23 cellular contexts compared by ENCODE assay signal in the genomic region with DNA sequence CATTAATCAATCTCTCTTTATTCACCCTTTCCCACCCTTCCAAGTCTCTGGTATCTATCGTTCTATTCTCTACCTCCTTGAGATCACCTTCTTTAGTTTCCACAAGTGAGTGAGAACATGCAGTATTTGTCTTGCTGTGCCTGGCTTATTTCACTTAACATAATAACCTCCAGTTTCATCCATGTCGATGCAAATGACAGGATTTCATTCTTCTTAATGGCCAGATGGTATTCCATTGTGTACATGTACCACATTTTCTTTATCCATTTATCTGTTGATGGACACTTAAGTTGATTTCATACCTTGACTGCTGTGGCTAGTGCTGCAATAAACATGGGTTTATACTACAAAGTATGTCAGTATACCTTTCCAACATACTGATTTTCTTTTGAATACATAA. TPM values are rescaled to one million over a fixed set of nuclear protein-coding genes. Genes with fewer than 3 reads are reported as not detected.
"Had no signal": no experiment of that assay in that cellular context is flagged by ENCODE, and none has a peak within 500 bp of the region (broad histone marks: within the 10 kb centered on the region; RNA-seq: fewer than 3 reads in every experiment).

No MANE protein-coding gene starts in this region.

- H3K27me3 Mint-ChIP-seq: activated CD8-positive, alpha-beta T cell treated with anti-CD3 and anti-CD28 coated beads for 36 hours had no signal

- H3K4me2 ChIP-seq: KMS-11 had no signal

- FAIRE-seq: astrocyte had no signal

- H3K4me3 Mint-ChIP-seq: activated CD8-positive, alpha-beta T cell treated with anti-CD3 and anti-CD28 coated beads for 36 hours; brain had no signal

- H3K27ac ChIP-seq: KMS-11 had no signal

- H3K9ac ChIP-seq: KMS-11 had no signal

- DNase-seq: activated CD4-positive, alpha-beta T cell treated with anti-CD3 and anti-CD28 coated beads for 4 hours; activated CD8-positive, alpha-beta memory T cell treated with anti-CD3 and anti-CD28 coated beads, Interleukin-2, amount 50 U/mL, for 48 hours; activated CD8-positive, alpha-beta T cell treated with anti-CD3 and anti-CD28 coated beads for 36 hours; activated naive CD4-positive, alpha-beta T cell treated with anti-CD3 and anti-CD28 coated beads, Interleukin-2, amount 50 U/mL, for 16 hours; activated T-cell treated with anti-CD3 and anti-CD28 coated beads, Interleukin-2, amount 50 U/mL, for 1 hour; amniotic stem cell; NCI-H1092; NCI-H1930; NCI-H2171; NCI-H2227 treated with DMSO at 0.1 percent for 48 hours; NCI-H446 treated with DMSO at 0.1 percent for 48 hours; NCI-H524 treated with DMSO at 0.1 percent for 48 hours; NCI-H774; NK-92 treated with Interleukin-12 subunit alpha and Interleukin-12 subunit beta, amount 100 ng/mL, for 24 hours; OCI-M1; RPMI8226 had no signal

- ATAC-seq: activated CD4-positive, CD25-positive, alpha-beta regulatory T cell treated with anti-CD3 and anti-CD28 coated beads, Interleukin-2, amount 50 U/mL, for 24 hours; activated CD8-positive, alpha-beta T cell treated with anti-CD3 and anti-CD28 coated beads for 36 hours; Panc1; Right ventricle myocardium inferior had no signal

- H3K36me3 Mint-ChIP-seq: brain had no signal

RNA-seq across cellular contexts. Expression of a gene that starts 3.8 kb away (rescaled TPM):
- total RNA-seq: astrocyte, MCF 10A had no signal
